23 cellular contexts compared by ENCODE assay signal in genomic region chr11:115642660-115643059, GRCh38.
A peak's percentile ranks its signal among the peaks of the same experiment; 100 is the strongest.
DNase-seq lines count a peak whose midpoint lies in the region; ATAC-seq and TF ChIP-seq lines count a peak whose summit lies in the region.
"Had no signal": no experiment of that assay in that cellular context is flagged by ENCODE, and none has a peak within 500 bp of the region (broad histone marks: within the 10 kb centered on the region; RNA-seq: fewer than 3 reads in every experiment).

No MANE protein-coding gene starts in this region.

- TF ChIP-seq EP300 in SK-N-SH (IDR thresholded peaks at IDR 0.05; ENCODE audit: borderline replicate concordance in 1 of 2, low read depth in 1 of 2, low read length in 1 of 2): no peak

- H3K4me1 ChIP-seq in SK-N-SH (ENCODE audit: control insufficient read depth in 1 of 2, insufficient read depth in 2 of 2, low read depth in 1 of 2, low read length in 1 of 2): peaks cover 0 to 24% of the 10 kb centered on the region in 2 experiments; a peak in 1 of 4 replicates
- no peaks in the 10 kb centered on the region for H3K4me1 ChIP-seq in upper lobe of right lung
- H3K4me1 ChIP-seq: A549 had no signal

- WGBS in SK-N-SH (ENCODE audit: low lambda C conversion rate): 55% methylated on average over 4 of the region's 4 CpGs

- TF ChIP-seq CTCF in SK-N-SH (IDR thresholded peaks at IDR 0.05): no peak
- no peak for TF ChIP-seq CTCF in upper lobe of right lung (IDR thresholded peaks at IDR 0.05)

- H3K9ac ChIP-seq in SK-N-SH: no peak overlapping the region
- H3K9ac ChIP-seq: GM23248 had no signal

- DNase-seq in SK-N-SH (no peak), NCI-H146 treated with DMSO at 0.1 percent for 48 hours (lab: John Stamatoyannopoulos, UW; ENCODE audit: unreplicated experiment) (peak; percentile 25), cerebellar cortex (ENCODE audit: low spot score) (peak; percentile 32), upper lobe of right lung (no peak), NCI-H2171 (lab: John Stamatoyannopoulos, UW) (no peak)
- DNase-seq: DND-41, GM23248, H9, MM.1S, NCI-H1092, NCI-H1694 treated with DMSO at 0.1 percent for 48 hours, NCI-H2227 treated with DMSO at 0.1 percent for 48 hours, NCI-H524 treated with DMSO at 0.1 percent for 48 hours, PC-3, SHP77 treated with DMSO at 0.1 percent for 48 hours had no signal

- POLR2A ChIA-PET in SK-N-SH (lab: Yijun Ruan, JAX): no interaction called here

- H2AFZ ChIP-seq in SK-N-SH (ENCODE audit: low read depth): no peak overlapping the region
- H2AFZ ChIP-seq: GM23248 had no signal

- 0 out of 2 replicates have a peak, but pooled peaks have one; percentile 18 for TF ChIP-seq RAD21 in SK-N-SH (IDR thresholded peaks at IDR 0.05; ENCODE audit: low read length)

- H3K79me2 ChIP-seq in SK-N-SH (ENCODE audit: insufficient read depth): no peaks in the 10 kb centered on the region

- ATAC-seq in SK-N-SH treated with all-trans-retinoic acid at 6 μM for 48 hours: no peak
- peak; percentile 25 for ATAC-seq in upper lobe of right lung
- no peak for ATAC-seq in GM19467 (IDR thresholded peaks at IDR 0.05; ENCODE audit: unreplicated experiment)
- no peak for ATAC-seq in HG02973 (IDR thresholded peaks at IDR 0.05; ENCODE audit: unreplicated experiment)
- ATAC-seq: A549, HepG2, K562, PC-3 had no signal

- no peak overlapping the region for H3K27ac ChIP-seq in SK-N-SH (ENCODE audit: low read depth in 2 of 2, low read length in 1 of 2)
- H3K27ac ChIP-seq in upper lobe of right lung: no peak overlapping the region
- H3K27ac ChIP-seq: A549, GM23248, HL-60, SK-N-MC had no signal

- intact Hi-C loops in upper lobe of right lung (cut with DNase I): no loop called here

- H3K4me2 ChIP-seq in SK-N-SH: no peak overlapping the region
- H3K4me2 ChIP-seq: A549 had no signal

- no peaks in the 10 kb centered on the region for H3F3A ChIP-seq in SK-N-SH (replicated peaks; ENCODE audit: insufficient read depth)

- H3K27me3 ChIP-seq in SK-N-SH (ENCODE audit: insufficient read depth) (peaks cover 12% of the 10 kb centered on the region; the same call in 1 of the 2 replicates), upper lobe of right lung (peaks cover 23% of the 10 kb centered on the region)

- H4K20me1 ChIP-seq in SK-N-SH (ENCODE audit: insufficient read depth): no peaks in the 10 kb centered on the region

- CTCF ChIA-PET in SK-N-SH (lab: Yijun Ruan, JAX): no interaction called here

- no peak overlapping the region for H3K4me3 ChIP-seq in SK-N-SH (ENCODE audit: low read depth in 2 of 2, low read length in 1 of 2)
- no peak overlapping the region for H3K4me3 ChIP-seq in upper lobe of right lung
- H3K4me3 ChIP-seq: A549, GM23248, K562, SK-N-MC had no signal

- H3K36me3 ChIP-seq in SK-N-SH (replicated peaks in 1 of 2; ENCODE audit: control insufficient read depth in 1 of 2, insufficient read depth in 2 of 2, low read length in 1 of 2) (no peaks in the 10 kb centered on the region), upper lobe of right lung (no peaks in the 10 kb centered on the region)

- no peaks in the 10 kb centered on the region for H3K9me2 ChIP-seq in SK-N-SH

- no peaks in the 10 kb centered on the region for H3K9me3 ChIP-seq in SK-N-SH
- no peaks in the 10 kb centered on the region for H3K9me3 ChIP-seq in upper lobe of right lung
- H3K9me3 ChIP-seq: A549 had no signal

TF ChIP-seq in SK-N-SH, 30 proteins besides CTCF, POLR2A, EP300 and RAD21:
- no peak for TF ChIP-seq YY1 (IDR thresholded peaks at IDR 0.05; ENCODE audit: low read depth)
- no peak for TF ChIP-seq POLR2AphosphoS5 (IDR thresholded peaks at IDR 0.05; ENCODE audit: low read depth, low read length)
- TF ChIP-seq FOXJ3 (CRISPR knock-in tag; IDR thresholded peaks at IDR 0.05): no peak
- no peak for TF ChIP-seq FOXM1 (IDR thresholded peaks at IDR 0.05; ENCODE audit: low read depth)
- TF ChIP-seq MEF2A (IDR thresholded peaks at IDR 0.05; ENCODE audit: borderline replicate concordance, low read depth): no peak
- no peak for TF ChIP-seq NRF1 (IDR thresholded peaks at IDR 0.05; ENCODE audit: low read depth, low read length)
- TF ChIP-seq SIN3A (IDR thresholded peaks at IDR 0.05; ENCODE audit: borderline replicate concordance, low read depth, low read length): no peak
- TF ChIP-seq TEAD4 (IDR thresholded peaks at IDR 0.05; ENCODE audit: borderline replicate concordance, insufficient read depth): no peak
- no peak for TF ChIP-seq GATA2 (CRISPR knock-in tag; IDR thresholded peaks at IDR 0.05)
- no peak for TF ChIP-seq SMC3 (IDR thresholded peaks at IDR 0.05; ENCODE audit: low read depth, low read length)
- no peak for TF ChIP-seq JUND (IDR thresholded peaks at IDR 0.05)
- no peak for TF ChIP-seq RXRA (IDR thresholded peaks at IDR 0.05; ENCODE audit: borderline replicate concordance, low read depth)
- no peak for TF ChIP-seq GABPA (IDR thresholded peaks at IDR 0.05; ENCODE audit: low read depth)
- no peak for TF ChIP-seq EZH2phosphoT487 (IDR thresholded peaks at IDR 0.05; ENCODE audit: borderline replicate concordance, low read depth)
- TF ChIP-seq ELF1 (IDR thresholded peaks at IDR 0.05): no peak
- no peak for TF ChIP-seq RFX5 (IDR thresholded peaks at IDR 0.05; ENCODE audit: low read length)
TF ChIP-seq in SK-N-SH: peak in this region for 0.

TF ChIP-seq in SK-N-SH treated with all-trans-retinoic acid at 6 μM for 48 hours, 23 proteins besides CTCF, POLR2A, EP300 and RAD21:
- TF ChIP-seq ZNF565 (CRISPR knock-in tag; conservative IDR thresholded peaks at IDR 0.05; ENCODE audit: low read depth): no peak
- no peak for TF ChIP-seq ZNF70 (CRISPR knock-in tag; IDR thresholded peaks at IDR 0.05)
- no peak for TF ChIP-seq ARNTL (CRISPR knock-in tag; IDR thresholded peaks at IDR 0.05; ENCODE audit: borderline replicate concordance, low read depth)
- TF ChIP-seq ZFP3 (CRISPR knock-in tag; IDR thresholded peaks at IDR 0.05): no peak
- TF ChIP-seq ISL1 (CRISPR knock-in tag; IDR thresholded peaks at IDR 0.05): no peak
- no peak for TF ChIP-seq SNAI2 (CRISPR knock-in tag; IDR thresholded peaks at IDR 0.05)
- TF ChIP-seq POU6F1 (CRISPR knock-in tag; IDR thresholded peaks at IDR 0.05; ENCODE audit: borderline replicate concordance, low read depth): no peak
- TF ChIP-seq CSDC2 (CRISPR knock-in tag; IDR thresholded peaks at IDR 0.05): no peak

Comparison
In these comparisons a context has a peak if more than half of its experiments do, and no peak if none do; other contexts are left out.
1. DNase-seq: peak in NCI-H146 treated with DMSO at 0.1 percent for 48 hours (single experiment) and cerebellar cortex (single experiment); none in SK-N-SH (single experiment), upper lobe of right lung (single experiment) and NCI-H2171 (single experiment).